ENCODE assay signal across 8 cellular contexts in the genomic region with DNA sequence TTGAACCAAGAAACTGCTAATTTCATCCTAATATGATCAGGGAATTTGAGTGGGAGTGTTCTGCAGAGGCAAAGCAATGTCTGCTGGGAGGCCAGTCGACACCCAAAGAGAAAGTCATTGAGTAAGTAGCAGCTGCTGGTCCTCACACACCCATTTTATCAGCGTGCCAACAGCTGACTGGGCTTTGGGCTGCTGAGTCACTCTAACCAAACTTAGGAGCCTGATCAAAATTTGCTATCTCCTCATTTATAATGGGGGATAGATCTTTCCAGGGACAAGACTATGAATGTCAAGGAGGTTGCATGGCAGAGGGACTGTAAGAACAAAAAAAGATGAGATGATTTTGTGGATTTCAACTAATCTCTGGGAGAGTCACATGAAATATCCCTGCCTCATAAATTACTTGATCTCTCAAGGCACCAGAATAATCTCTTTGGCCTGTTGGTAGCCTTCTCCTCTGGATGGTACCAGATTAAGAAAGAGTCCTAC. TPM values are rescaled to one million over a fixed set of nuclear protein-coding genes. Genes with fewer than 3 reads are reported as not detected.
DNase-seq lines count a peak whose midpoint lies in the region; ATAC-seq and TF ChIP-seq lines count a peak whose summit lies in the region.

No MANE protein-coding gene starts in this region.

- H3K9me3 ChIP-seq in CD4-positive, alpha-beta T cell (ENCODE audit: control insufficient read depth, low read length): no peaks in the 10 kb centered on the region

- POLR2A ChIA-PET in CD4-positive, alpha-beta T cell (lab: Charles Lee): interaction anchor here (0.9 kb wide), 1 partner anchor 17 kb away, joined by 4 read pairs; no protein-coding TSS in a partner anchor
- POLR2A ChIA-PET in WTC11 (lab: Charles Lee): no interaction called here

- no peak overlapping the region for H3K27ac ChIP-seq in CD4-positive, alpha-beta T cell (ENCODE audit: low read depth, low read length)

- no peak for TF ChIP-seq CTCF in CD4-positive, alpha-beta T cell (IDR thresholded peaks at IDR 0.05)
- TF ChIP-seq CTCF in LNCaP clone FGC (IDR thresholded peaks at IDR 0.05; ENCODE audit: control insufficient read depth, extremely low read depth, insufficient read depth) (no peak), WTC11 (IDR thresholded peaks at IDR 0.05) (no peak), fibroblast of mammary gland (conservative IDR thresholded peaks at IDR 0.05; ENCODE audit: control insufficient read depth, insufficient read depth, low read depth, low read length) (no peak)

- H3K27me3 Mint-ChIP-seq in CD4-positive, alpha-beta T cell: no peaks in the 10 kb centered on the region
- H3K27me3 Mint-ChIP-seq in WTC11 (ENCODE audit: low read depth): no peaks in the 10 kb centered on the region

- H3K4me3 ChIP-seq in LNCaP clone FGC (ENCODE audit: low read depth, low read length) (no peak overlapping the region), fibroblast of mammary gland (ENCODE audit: control insufficient read depth, low read depth, low read length) (no peak overlapping the region)

- intact Hi-C loops in CD4-positive, alpha-beta T cell (cut with DNase I, micrococcal nuclease): no loop called here

- CTCF ChIA-PET in CD4-positive, alpha-beta T cell (lab: Charles Lee): interaction anchor here (0.8 to 1.7 kb wide), 3 partner anchors 11 to 37 kb away, joined by 3 to 7 read pairs (median 4); no protein-coding TSS in a partner anchor
- CTCF ChIA-PET in WTC11 (lab: Charles Lee): interaction anchor here (0.9 to 3.7 kb wide), 4 partner anchors 12 to 243 kb away, joined by 3 to 15 read pairs (median 4); no protein-coding TSS in a partner anchor

- peaks cover 82% of the 10 kb centered on the region for H3K4me1 Mint-ChIP-seq in CD4-positive, alpha-beta T cell (ENCODE audit: low read depth)
- peaks cover 63% of the 10 kb centered on the region for H3K4me1 Mint-ChIP-seq in WTC11

- H3K27ac Mint-ChIP-seq in CD4-positive, alpha-beta T cell: peak overlapping the region; percentile 32
- H3K27ac Mint-ChIP-seq in WTC11: peak overlapping the region; percentile 35

- peak overlapping the region; percentile 67 for H3K4me3 Mint-ChIP-seq in CD4-positive, alpha-beta T cell
- no peak overlapping the region; the same call in 1 of the 2 replicates for H3K4me3 Mint-ChIP-seq in WTC11

- no peaks in the 10 kb centered on the region for H3K9me3 Mint-ChIP-seq in CD4-positive, alpha-beta T cell
- no peaks in the 10 kb centered on the region for H3K9me3 Mint-ChIP-seq in WTC11

- ATAC-seq in CD4-positive, alpha-beta T cell (ENCODE audit: poor library complexity): no peak
- peak; percentile 43 for ATAC-seq in GM18907 (IDR thresholded peaks at IDR 0.05; ENCODE audit: unreplicated experiment)
- ATAC-seq in WTC11: no peak
- ATAC-seq in HG03097 (IDR thresholded peaks at IDR 0.05; ENCODE audit: low FRiP score, unreplicated experiment): no peak
- no peak for ATAC-seq in GM18858 (IDR thresholded peaks at IDR 0.05; ENCODE audit: unreplicated experiment)

- H3K36me3 Mint-ChIP-seq in CD4-positive, alpha-beta T cell (ENCODE audit: low read depth): peaks cover 52% of the 10 kb centered on the region
- peaks cover 7% of the 10 kb centered on the region for H3K36me3 Mint-ChIP-seq in WTC11

- DNase-seq in CD4-positive, alpha-beta T cell: peak in 1 of 10 experiments; percentile 13
- DNase-seq in LNCaP clone FGC (ENCODE audit: low read depth) (peak; percentile 26), WTC11 (ENCODE audit: low spot score) (no peak), fibroblast of mammary gland (ENCODE audit: low read depth) (peak; percentile 90), non-pigmented ciliary epithelial cell (ENCODE audit: low read depth) (peak; percentile 67)

- no peaks in the 10 kb centered on the region for H3K27me3 ChIP-seq in CD4-positive, alpha-beta T cell (ENCODE audit: control insufficient read depth, insufficient read depth, low read length)

TF ChIP-seq in WTC11, 78 proteins besides CTCF, POLR2A, EP300 and RAD21:
- TF ChIP-seq CBFB (CRISPR knock-in tag; IDR thresholded peaks at IDR 0.05; ENCODE audit: low read depth): no peak
- no peak for TF ChIP-seq SMAD4 (CRISPR knock-in tag; IDR thresholded peaks at IDR 0.05)
- TF ChIP-seq, protein P1, sequence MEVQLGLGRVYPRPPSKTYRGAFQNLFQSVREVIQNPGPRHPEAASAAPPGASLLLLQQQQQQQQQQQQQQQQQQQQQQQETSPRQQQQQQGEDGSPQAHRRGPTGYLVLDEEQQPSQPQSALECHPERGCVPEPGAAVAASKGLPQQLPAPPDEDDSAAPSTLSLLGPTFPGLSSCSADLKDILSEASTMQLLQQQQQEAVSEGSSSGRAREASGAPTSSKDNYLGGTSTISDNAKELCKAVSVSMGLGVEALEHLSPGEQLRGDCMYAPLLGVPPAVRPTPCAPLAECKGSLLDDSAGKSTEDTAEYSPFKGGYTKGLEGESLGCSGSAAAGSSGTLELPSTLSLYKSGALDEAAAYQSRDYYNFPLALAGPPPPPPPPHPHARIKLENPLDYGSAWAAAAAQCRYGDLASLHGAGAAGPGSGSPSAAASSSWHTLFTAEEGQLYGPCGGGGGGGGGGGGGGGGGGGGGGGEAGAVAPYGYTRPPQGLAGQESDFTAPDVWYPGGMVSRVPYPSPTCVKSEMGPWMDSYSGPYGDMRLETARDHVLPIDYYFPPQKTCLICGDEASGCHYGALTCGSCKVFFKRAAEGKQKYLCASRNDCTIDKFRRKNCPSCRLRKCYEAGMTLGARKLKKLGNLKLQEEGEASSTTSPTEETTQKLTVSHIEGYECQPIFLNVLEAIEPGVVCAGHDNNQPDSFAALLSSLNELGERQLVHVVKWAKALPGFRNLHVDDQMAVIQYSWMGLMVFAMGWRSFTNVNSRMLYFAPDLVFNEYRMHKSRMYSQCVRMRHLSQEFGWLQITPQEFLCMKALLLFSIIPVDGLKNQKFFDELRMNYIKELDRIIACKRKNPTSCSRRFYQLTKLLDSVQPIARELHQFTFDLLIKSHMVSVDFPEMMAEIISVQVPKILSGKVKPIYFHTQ (CRISPR knock-in tag; IDR thresholded peaks at IDR 0.05): no peak
- TF ChIP-seq, protein P2, sequence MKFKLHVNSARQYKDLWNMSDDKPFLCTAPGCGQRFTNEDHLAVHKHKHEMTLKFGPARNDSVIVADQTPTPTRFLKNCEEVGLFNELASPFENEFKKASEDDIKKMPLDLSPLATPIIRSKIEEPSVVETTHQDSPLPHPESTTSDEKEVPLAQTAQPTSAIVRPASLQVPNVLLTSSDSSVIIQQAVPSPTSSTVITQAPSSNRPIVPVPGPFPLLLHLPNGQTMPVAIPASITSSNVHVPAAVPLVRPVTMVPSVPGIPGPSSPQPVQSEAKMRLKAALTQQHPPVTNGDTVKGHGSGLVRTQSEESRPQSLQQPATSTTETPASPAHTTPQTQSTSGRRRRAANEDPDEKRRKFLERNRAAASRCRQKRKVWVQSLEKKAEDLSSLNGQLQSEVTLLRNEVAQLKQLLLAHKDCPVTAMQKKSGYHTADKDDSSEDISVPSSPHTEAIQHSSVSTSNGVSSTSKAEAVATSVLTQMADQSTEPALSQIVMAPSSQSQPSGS (CRISPR knock-in tag; IDR thresholded peaks at IDR 0.05; ENCODE audit: borderline replicate concordance, low read depth): no peak
- TF ChIP-seq FOXJ3 (CRISPR knock-in tag; IDR thresholded peaks at IDR 0.05; ENCODE audit: borderline replicate concordance): no peak
TF ChIP-seq in WTC11: peak in this region for 0.

RNA-seq across cellular contexts. Expression of gene CPSF4L, which starts 32.9 kb away (rescaled TPM):
- not detected for total RNA-seq in CD4-positive, alpha-beta T cell
- total RNA-seq in WTC11 (2021): not detected in 3 replicates

RNA-seq across cellular contexts. Expression of gene COG1, which starts 35.9 kb away (rescaled TPM):
- 10 to 100 TPM; 83.0 to 86.2 TPM for total RNA-seq in CD4-positive, alpha-beta T cell
- total RNA-seq in WTC11 (2021): 19.2 to 22.6 TPM (median 19.5 TPM) in 3 replicates
